1 cellular context compared by ENCODE assay signal in genomic region chr13:20401958-20402856, GRCh38.
TF ChIP-seq lines count a peak whose summit lies in the region.

No MANE protein-coding gene starts in this region.

TF ChIP-seq in IMR-90, 13 proteins besides CTCF, POLR2A, EP300 and RAD21 (continued from another document):
- TF ChIP-seq USF2 (IDR thresholded peaks at IDR 0.05; ENCODE audit: low read depth, low read length): no peak
TF ChIP-seq in IMR-90: peak in this region for 0.
